ENCODE assay signal across 8 cellular contexts in genomic region chr17:74431568-74432483, GRCh38. TPM values are rescaled to one million over a fixed set of nuclear protein-coding genes. Genes with fewer than 3 reads are reported as not detected.
DNase-seq lines count a peak whose midpoint lies in the region; ATAC-seq and TF ChIP-seq lines count a peak whose summit lies in the region.

Gene GPRC5C (plus strand): TSS chr17:74432088. CDS start chr17:74439777, 7,689 bp downstream.

- H3K27me3 ChIP-seq in gastroesophageal sphincter, result peaks cover 21% of the 10 kb centered on the region
- H3K27me3 ChIP-seq in neuron (ENCODE audit: insufficient read depth, low read length), result peaks cover 69% of the 10 kb centered on the region
- peaks cover 0 to 27% (median 9%) of the 10 kb centered on the region in 4 donors for H3K27me3 ChIP-seq in upper lobe of left lung

- peak within 1 kb of the TSS; percentile 66 to 92 (median 88) for H3K27ac ChIP-seq in gastroesophageal sphincter
- H3K27ac ChIP-seq in upper lobe of left lung, result peak within 1 kb of the TSS; percentile 89 to 98 (median 92)

- ATAC-seq in gastroesophageal sphincter, result peak; percentile 48
- ATAC-seq in upper lobe of left lung (ENCODE audit: low FRiP score in 2 of 2), result peak; percentile 58 to 79
- no peak for ATAC-seq in HG02678 (IDR thresholded peaks at IDR 0.05; ENCODE audit: unreplicated experiment)

- H3K9me3 ChIP-seq in gastroesophageal sphincter, result no peaks in the 10 kb centered on the region
- peaks cover 6% of the 10 kb centered on the region for H3K9me3 ChIP-seq in neuron (ENCODE audit: low read length)
- H3K9me3 ChIP-seq in upper lobe of left lung, result no peaks in the 10 kb centered on the region

- no peak for TF ChIP-seq EP300 in gastroesophageal sphincter (IDR thresholded peaks at IDR 0.05)
- TF ChIP-seq EP300 in upper lobe of left lung (IDR thresholded peaks at IDR 0.05), result no peak

- H3K4me3 ChIP-seq in gastroesophageal sphincter (peak within 1 kb of the TSS; percentile 48 to 67), neuron (ENCODE audit: low read length) (peak within 1 kb of the TSS; percentile 35), upper lobe of left lung (peak within 1 kb of the TSS; percentile 44 to 70 (median 64))

- H3K36me3 ChIP-seq in gastroesophageal sphincter (no peaks in the 10 kb centered on the region), neuron (ENCODE audit: insufficient read depth, low read length) (no peaks in the 10 kb centered on the region), upper lobe of left lung (no peaks in the 10 kb centered on the region)

- TF ChIP-seq POLR2A in gastroesophageal sphincter (IDR thresholded peaks at IDR 0.05), result peak in 1 of 2 donors; percentile 18
- TF ChIP-seq POLR2A in upper lobe of left lung (IDR thresholded peaks at IDR 0.05), result peak in 3 of 4 donors; percentile 46 to 89 (median 71)

- WGBS in gastroesophageal sphincter (ENCODE audit: low coverage in 1 of 2), 2 donors, result 3% methylated on average over 6 of the region's 89 CpGs; no CpG with 5 or more reads in 1 of the 2 donors
- 1 to 5% methylated on average over 31 to 66 of the region's 89 CpGs for WGBS in upper lobe of left lung, 2 donors

- TF ChIP-seq CTCF in gastroesophageal sphincter (IDR thresholded peaks at IDR 0.05) (peak in 1 of 4 experiments; percentile 3), upper lobe of left lung (IDR thresholded peaks at IDR 0.05) (peak in 1 of 6 experiments; percentile 16)

- H2AFZ ChIP-seq in neuron (ENCODE audit: low read depth, low read length), result peak within 1 kb of the TSS; percentile 62

- peaks cover 0 to 56% (median 16%) of the 10 kb centered on the region in 3 donors for H3K4me1 ChIP-seq in gastroesophageal sphincter
- H3K4me1 ChIP-seq in neuron (ENCODE audit: insufficient read depth, low read length), result peaks cover 18% of the 10 kb centered on the region
- peaks cover 17 to 64% (median 42%) of the 10 kb centered on the region in 4 donors for H3K4me1 ChIP-seq in upper lobe of left lung

- DNase-seq in SKM-1 treated with dmso at 0.1 percent for 144 hours (lab: John Stamatoyannopoulos, UW; ENCODE audit: unreplicated experiment) (peak; percentile 31), SKM-1 (lab: John Stamatoyannopoulos, UW; ENCODE audit: unreplicated experiment) (no peak), NCI-H345 (lab: John Stamatoyannopoulos, UW) (peak; percentile 92), upper lobe of left lung (peak; percentile 89 to 96)
- peak; percentile 13 for DNase-seq in activated T-helper 9 cell treated with anti-CD3 and anti-CD28 coated beads, Interleukin-2, amount 50 U/mL, for 16 hours (ENCODE audit: low read depth)

RNA-seq across cellular contexts. Expression of gene GPRC5C, which starts in this region (rescaled TPM):
- total RNA-seq in gastroesophageal sphincter, result 10 to 100 TPM; 11.3 to 27.2 (median 14.3) TPM
- 10 to 100 TPM; 50.7 to 88.4 (median 56.4) TPM for total RNA-seq in upper lobe of left lung
